In genomic region chr4:163523791-163524365, GRCh38 we compare ENCODE assay signal across 19 cellular contexts. TPM values are rescaled to one million over a fixed set of nuclear protein-coding genes. Genes with fewer than 3 reads are reported as not detected.
DNase-seq lines count a peak whose midpoint lies in the region; ATAC-seq, FAIRE-seq and TF ChIP-seq lines count a peak whose summit lies in the region.
"Had no signal": no experiment of that assay in that cellular context is flagged by ENCODE, and none has a peak within 500 bp of the region (broad histone marks: within the 10 kb centered on the region; RNA-seq: fewer than 3 reads in every experiment).

No MANE protein-coding gene starts in this region.

- H2AFZ ChIP-seq in trophoblast cell (ENCODE audit: insufficient read depth, low read length, poor library complexity), result no peak overlapping the region
- H2AFZ ChIP-seq: PC-9 had no signal

- H2BK12ac ChIP-seq in trophoblast cell (ENCODE audit: low read length), result no peak overlapping the region

- H3K4me3 Mint-ChIP-seq in nephron progenitor cell, result no peak overlapping the region
- H3K4me3 Mint-ChIP-seq in naive thymus-derived CD8-positive, alpha-beta T cell, result no peak overlapping the region

- no peak overlapping the region for H3K4me2 ChIP-seq in trophoblast cell (ENCODE audit: low read length)
- H3K4me2 ChIP-seq: A549, KMS-11, PC-9 had no signal

- no peak overlapping the region for H3K18ac ChIP-seq in trophoblast cell (ENCODE audit: low read length)

- H2AK5ac ChIP-seq in trophoblast cell (ENCODE audit: low read length), result no peak overlapping the region

- no peak overlapping the region for H2BK5ac ChIP-seq in trophoblast cell (ENCODE audit: low read depth, low read length, poor library complexity)

- H3K23ac ChIP-seq in trophoblast cell (ENCODE audit: low read length), result no peak overlapping the region

- DNase-seq in EH (ENCODE audit: low read depth) (peak; percentile 61), NCI-H82 treated with DMSO at 0.1 percent for 48 hours (lab: John Stamatoyannopoulos, UW; ENCODE audit: unreplicated experiment) (peak; percentile 58), bronchial epithelial cell (ENCODE audit: low read depth) (peak; percentile 20), nephron progenitor cell (no peak), trophoblast cell (no peak), dermis blood vessel endothelial cell (no peak), upper lobe of left lung (no peak)
- no peak for DNase-seq in naive thymus-derived CD8-positive, alpha-beta T cell
- DNase-seq: C1 segment of cervical spinal cord, HCEC 1CT, NCI-H1092, NCI-H146, NCI-H2227 treated with DMSO at 0.1 percent for 48 hours, NCI-H526, PC-9 had no signal

- no peak overlapping the region for H3K4me3 ChIP-seq in bronchial epithelial cell (ENCODE audit: low read depth, low read length)
- no peak overlapping the region for H3K4me3 ChIP-seq in trophoblast cell (ENCODE audit: low read depth, low read length)
- no peak overlapping the region for H3K4me3 ChIP-seq in upper lobe of left lung
- H3K4me3 ChIP-seq: A549, PC-9 had no signal

- no peak for FAIRE-seq in bronchial epithelial cell (lab: Jason Lieb, UNC)
- FAIRE-seq: A549, G401.6 had no signal

- H3K36me3 Mint-ChIP-seq in nephron progenitor cell (ENCODE audit: low read depth), result peaks cover 58% of the 10 kb centered on the region
- peaks cover 4 to 64% (median 21%) of the 10 kb centered on the region in 3 donors for H3K36me3 Mint-ChIP-seq in naive thymus-derived CD8-positive, alpha-beta T cell

- TF ChIP-seq EP300 in upper lobe of left lung (IDR thresholded peaks at IDR 0.05), result no peak

- no peak overlapping the region for H3K9ac ChIP-seq in trophoblast cell (ENCODE audit: low read length)
- H3K9ac ChIP-seq: KMS-11 had no signal

- H3K27me3 ChIP-seq in bronchial epithelial cell (ENCODE audit: control insufficient read depth, insufficient read depth, low read length) (no peaks in the 10 kb centered on the region), trophoblast cell (ENCODE audit: insufficient read depth, low read length) (no peaks in the 10 kb centered on the region), upper lobe of left lung (no peaks in the 10 kb centered on the region)

- H3K9me3 ChIP-seq in trophoblast cell (ENCODE audit: insufficient read depth, low read depth, low read length) (no peaks in the 10 kb centered on the region), upper lobe of left lung (no peaks in the 10 kb centered on the region)
- H3K9me3 ChIP-seq: A549 had no signal

- no peaks in the 10 kb centered on the region for H3K4me1 Mint-ChIP-seq in nephron progenitor cell
- H3K4me1 Mint-ChIP-seq in naive thymus-derived CD8-positive, alpha-beta T cell, result no peaks in the 10 kb centered on the region

- H3K27me3 Mint-ChIP-seq in nephron progenitor cell (ENCODE audit: low read depth, poor library complexity), result no peaks in the 10 kb centered on the region
- H3K27me3 Mint-ChIP-seq in naive thymus-derived CD8-positive, alpha-beta T cell, result no peaks in the 10 kb centered on the region

- H3K79me1 ChIP-seq in trophoblast cell (ENCODE audit: low read length), result no peaks in the 10 kb centered on the region

- no peaks in the 10 kb centered on the region for H3K9me3 Mint-ChIP-seq in nephron progenitor cell
- no peaks in the 10 kb centered on the region for H3K9me3 Mint-ChIP-seq in naive thymus-derived CD8-positive, alpha-beta T cell

- no peak for TF ChIP-seq CTCF in bronchial epithelial cell (IDR thresholded peaks at IDR 0.05; ENCODE audit: insufficient read depth, low read length, severe bottlenecking)
- TF ChIP-seq CTCF in nephron progenitor cell (IDR thresholded peaks at IDR 0.05), result no peak
- TF ChIP-seq CTCF in upper lobe of left lung (IDR thresholded peaks at IDR 0.05), result no peak

- H3K36me3 ChIP-seq in bronchial epithelial cell (ENCODE audit: control insufficient read depth, insufficient read depth, low read length) (peaks cover 7% of the 10 kb centered on the region), trophoblast cell (ENCODE audit: control insufficient read depth in 1 of 2, insufficient read depth in 2 of 2, low read length in 2 of 2) (peaks cover 0 to 9% of the 10 kb centered on the region in 2 experiments), upper lobe of left lung (peaks cover 8 to 59% (median 22%) of the 10 kb centered on the region in 4 donors)

- peak overlapping the region; percentile 29 for H3K27ac Mint-ChIP-seq in nephron progenitor cell
- H3K27ac Mint-ChIP-seq in naive thymus-derived CD8-positive, alpha-beta T cell, result peak overlapping the region in 1 of 10 donors; percentile 44

- no peaks in the 10 kb centered on the region for H3K79me2 ChIP-seq in trophoblast cell (ENCODE audit: control insufficient read depth, insufficient read depth, low read length, poor library complexity)

- no peak overlapping the region for H4K91ac ChIP-seq in trophoblast cell (ENCODE audit: low read depth, low read length)

- H4K8ac ChIP-seq in trophoblast cell (ENCODE audit: low read depth, low read length), result no peak overlapping the region

- H4K12ac ChIP-seq in trophoblast cell (ENCODE audit: low read depth, low read length), result no peak overlapping the region

- no peak overlapping the region for H2BK120ac ChIP-seq in trophoblast cell (ENCODE audit: insufficient read depth, low read length, poor library complexity)

- TF ChIP-seq POLR2A in upper lobe of left lung (IDR thresholded peaks at IDR 0.05), result no peak

- H3K14ac ChIP-seq in trophoblast cell (ENCODE audit: low read length), result no peak overlapping the region

- H3K27ac ChIP-seq in trophoblast cell (ENCODE audit: low read depth, low read length) (no peak overlapping the region), upper lobe of left lung (no peak overlapping the region)
- H3K27ac ChIP-seq: A549, KMS-11, PC-9 had no signal

- no peak overlapping the region for H3K4ac ChIP-seq in trophoblast cell (ENCODE audit: low read depth, low read length)

- ATAC-seq in naive thymus-derived CD8-positive, alpha-beta T cell, result no peak
- no peak for ATAC-seq in upper lobe of left lung (ENCODE audit: low FRiP score in 2 of 2)
- ATAC-seq: A549 had no signal

- no CpG with 5 or more reads among the region's 3 CpGs for WGBS in trophoblast cell (ENCODE audit: extremely low coverage, insufficient coverage, insufficient read length)
- 82 to 93% methylated on average over 3 of the region's 3 CpGs for WGBS in upper lobe of left lung, 2 donors

- POLR2A ChIA-PET in naive thymus-derived CD8-positive, alpha-beta T cell (lab: Charles Lee), result no interaction called here

- H3K4me1 ChIP-seq in trophoblast cell (ENCODE audit: control insufficient read depth in 1 of 2, insufficient read depth in 2 of 2, low read length in 2 of 2) (no peaks in the 10 kb centered on the region), upper lobe of left lung (no peaks in the 10 kb centered on the region)
- H3K4me1 ChIP-seq: A549 had no signal

RNA-seq across cellular contexts. Expression of gene TMA16, which starts 29.4 kb away (rescaled TPM):
- total RNA-seq in bronchial epithelial cell, result 23.6 and 43.4 TPM in 2 replicates
- total RNA-seq in naive thymus-derived CD8-positive, alpha-beta T cell, result 10 to 100 TPM; 20.0 to 20.1 TPM
- polyA plus RNA-seq in naive thymus-derived CD8-positive, alpha-beta T cell, result 10 to 100 TPM; 11.6 to 12.5 (median 12.4) TPM
- polyA plus RNA-seq in trophoblast cell (2013), result 28.0 and 29.8 TPM in 2 replicates
- 27.3 and 32.5 TPM in 2 replicates for total RNA-seq in dermis blood vessel endothelial cell
- 10 to 100 TPM; 11.3 to 25.2 (median 17.7) TPM for total RNA-seq in upper lobe of left lung

RNA-seq across cellular contexts. Expression of gene TKTL2, which starts 50.3 kb away (rescaled TPM):
- total RNA-seq in bronchial epithelial cell, result under 0.01 TPM in 1 of 2 replicates, not detected in the other
- not detected for total RNA-seq in naive thymus-derived CD8-positive, alpha-beta T cell
- polyA plus RNA-seq in naive thymus-derived CD8-positive, alpha-beta T cell, result not detected
- polyA plus RNA-seq in trophoblast cell (2013), result not detected in 2 replicates
- total RNA-seq in dermis blood vessel endothelial cell, result not detected in 2 replicates
- total RNA-seq in upper lobe of left lung, result not detected
- total RNA-seq: MCF 10A, PC-9 had no signal
- polyA plus RNA-seq: A549 had no signal

Comparison
In these comparisons a context has a peak if more than half of its experiments do, and no peak if none do; other contexts are left out.
1. DNase-seq: peak in EH (single experiment), NCI-H82 treated with DMSO at 0.1 percent for 48 hours (single experiment) and bronchial epithelial cell (single experiment); none in nephron progenitor cell (single experiment), naive thymus-derived CD8-positive, alpha-beta T cell (0 of 10), trophoblast cell (0 of 2), dermis blood vessel endothelial cell (single experiment) and upper lobe of left lung (0 of 2).